ENCODE assay signal across 11 cellular contexts in the genomic region with DNA sequence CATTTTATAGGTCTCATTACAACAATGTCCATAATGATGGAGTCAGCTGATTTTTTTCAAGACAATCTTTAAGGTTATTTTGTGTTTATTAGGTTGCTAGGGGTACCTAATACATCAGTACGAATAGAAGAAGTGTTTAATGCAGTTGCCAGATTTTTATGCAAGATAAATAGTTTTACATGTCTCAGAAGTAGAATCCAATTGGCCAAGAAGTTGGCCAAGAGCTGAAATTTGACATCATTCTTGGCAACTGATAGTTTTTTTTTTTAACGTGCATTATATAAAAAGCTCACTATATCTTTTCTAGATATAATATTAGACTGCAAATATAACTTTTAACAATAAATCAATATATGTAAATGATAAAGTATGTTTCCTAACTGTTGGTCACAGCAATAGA.
"Had no signal": no experiment of that assay in that cellular context is flagged by ENCODE, and none has a peak within 500 bp of the region (broad histone marks: within the 10 kb centered on the region; RNA-seq: fewer than 3 reads in every experiment).

No MANE protein-coding gene starts in this region.

- H3K27ac Mint-ChIP-seq: activated CD8-positive, alpha-beta T cell treated with anti-CD3 and anti-CD28 coated beads for 36 hours; activated naive CD4-positive, alpha-beta T cell treated with anti-CD3 and anti-CD28 coated beads for 36 hours; endodermal cell had no signal

- H3K36me3 ChIP-seq: left ventricle myocardium inferior, sigmoid colon had no signal

- FAIRE-seq: kidney had no signal

- DNase-seq: activated CD4-positive, alpha-beta T cell treated with anti-CD3 and anti-CD28 coated beads for 4 hours; central memory CD4-positive, alpha-beta T cell; kidney; left ventricle myocardium inferior; sigmoid colon; stimulated activated CD4-positive, alpha-beta T cell treated with anti-CD3 and anti-CD28 coated beads, Interleukin-12 subunit alpha, Interleukin-12 subunit beta, amount 100 ng/mL, for 4 hours; stimulated activated naive CD4-positive, alpha-beta T cell had no signal

- H3K4me3 Mint-ChIP-seq: activated CD8-positive, alpha-beta T cell treated with anti-CD3 and anti-CD28 coated beads for 36 hours; activated naive CD4-positive, alpha-beta T cell treated with anti-CD3 and anti-CD28 coated beads for 36 hours; endodermal cell; neural crest cell had no signal

- H3K9me3 ChIP-seq: sigmoid colon had no signal

- H3K9me3 Mint-ChIP-seq: activated CD8-positive, alpha-beta T cell treated with anti-CD3 and anti-CD28 coated beads for 36 hours; activated naive CD4-positive, alpha-beta T cell treated with anti-CD3 and anti-CD28 coated beads for 36 hours; endodermal cell; neural crest cell had no signal

- H3K27me3 Mint-ChIP-seq: activated CD8-positive, alpha-beta T cell treated with anti-CD3 and anti-CD28 coated beads for 36 hours had no signal

- H3K4me3 ChIP-seq: left ventricle myocardium inferior, sigmoid colon had no signal

- H3K27ac ChIP-seq: left ventricle myocardium inferior had no signal

- H3K27me3 ChIP-seq: sigmoid colon had no signal
